1 cellular context compared by ENCODE assay signal in genomic region chr5:142024771-142025304, GRCh38.
TF ChIP-seq lines count a peak whose summit lies in the region.

No MANE protein-coding gene starts in this region.

TF ChIP-seq in HepG2, 621 proteins besides CTCF, POLR2A, EP300 and RAD21 (continued from another document and continues in another):
- TF ChIP-seq, protein P1, sequence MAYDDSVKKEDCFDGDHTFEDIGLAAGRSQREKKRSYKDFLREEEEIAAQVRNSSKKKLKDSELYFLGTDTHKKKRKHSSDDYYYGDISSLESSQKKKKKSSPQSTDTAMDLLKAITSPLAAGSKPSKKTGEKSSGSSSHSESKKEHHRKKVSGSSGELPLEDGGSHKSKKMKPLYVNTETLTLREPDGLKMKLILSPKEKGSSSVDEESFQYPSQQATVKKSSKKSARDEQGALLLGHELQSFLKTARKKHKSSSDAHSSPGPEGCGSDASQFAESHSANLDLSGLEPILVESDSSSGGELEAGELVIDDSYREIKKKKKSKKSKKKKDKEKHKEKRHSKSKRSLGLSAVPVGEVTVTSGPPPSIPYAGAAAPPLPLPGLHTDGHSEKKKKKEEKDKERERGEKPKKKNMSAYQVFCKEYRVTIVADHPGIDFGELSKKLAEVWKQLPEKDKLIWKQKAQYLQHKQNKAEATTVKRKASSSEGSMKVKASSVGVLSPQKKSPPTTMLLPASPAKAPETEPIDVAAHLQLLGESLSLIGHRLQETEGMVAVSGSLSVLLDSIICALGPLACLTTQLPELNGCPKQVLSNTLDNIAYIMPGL (CRISPR knock-in tag; IDR thresholded peaks at IDR 0.05; ENCODE audit: borderline replicate concordance in 1 of 2, low read depth in 1 of 2) = 0 out of 4 replicates have a peak, but pooled peaks of 1 of the 2 experiments have one; percentile 19
- no peak; the same call in 1 of the 2 replicates for TF ChIP-seq PAXIP1 (CRISPR knock-in tag; conservative IDR thresholded peaks at IDR 0.05)
- TF ChIP-seq THAP11 (CRISPR knock-in tag; IDR thresholded peaks at IDR 0.05) = peak; percentile 50
- TF ChIP-seq ZBTB2 (CRISPR knock-in tag; IDR thresholded peaks at IDR 0.05; ENCODE audit: low read depth) = no peak
- TF ChIP-seq ZMYM4 (CRISPR knock-in tag; IDR thresholded peaks at IDR 0.05) = peak; percentile 88
- 0 out of 2 replicates have a peak, but pooled peaks have one; percentile 35 for TF ChIP-seq TAF1 (CRISPR knock-in tag; IDR thresholded peaks at IDR 0.05)
- TF ChIP-seq, protein P2, sequence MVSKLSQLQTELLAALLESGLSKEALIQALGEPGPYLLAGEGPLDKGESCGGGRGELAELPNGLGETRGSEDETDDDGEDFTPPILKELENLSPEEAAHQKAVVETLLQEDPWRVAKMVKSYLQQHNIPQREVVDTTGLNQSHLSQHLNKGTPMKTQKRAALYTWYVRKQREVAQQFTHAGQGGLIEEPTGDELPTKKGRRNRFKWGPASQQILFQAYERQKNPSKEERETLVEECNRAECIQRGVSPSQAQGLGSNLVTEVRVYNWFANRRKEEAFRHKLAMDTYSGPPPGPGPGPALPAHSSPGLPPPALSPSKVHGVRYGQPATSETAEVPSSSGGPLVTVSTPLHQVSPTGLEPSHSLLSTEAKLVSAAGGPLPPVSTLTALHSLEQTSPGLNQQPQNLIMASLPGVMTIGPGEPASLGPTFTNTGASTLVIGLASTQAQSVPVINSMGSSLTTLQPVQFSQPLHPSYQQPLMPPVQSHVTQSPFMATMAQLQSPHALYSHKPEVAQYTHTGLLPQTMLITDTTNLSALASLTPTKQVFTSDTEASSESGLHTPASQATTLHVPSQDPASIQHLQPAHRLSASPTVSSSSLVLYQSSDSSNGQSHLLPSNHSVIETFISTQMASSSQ (IDR thresholded peaks at IDR 0.05; ENCODE audit: low read depth) = no peak
- TF ChIP-seq, protein P2 (CRISPR knock-in tag; IDR thresholded peaks at IDR 0.05; ENCODE audit: borderline replicate concordance) = no peak
- TF ChIP-seq ZNF350 (CRISPR knock-in tag; IDR thresholded peaks at IDR 0.05; ENCODE audit: borderline replicate concordance, low read depth) = 0 out of 2 replicates have a peak, but pooled peaks have one; percentile 27
- peak; percentile 39; the same call in 1 of the 2 replicates for TF ChIP-seq REPIN1 (CRISPR knock-in tag; IDR thresholded peaks at IDR 0.05; ENCODE audit: borderline replicate concordance, low read depth)
- no peak for TF ChIP-seq FOXK1 (CRISPR knock-in tag; IDR thresholded peaks at IDR 0.05; ENCODE audit: borderline replicate concordance, low read depth)
- TF ChIP-seq SOX6 (IDR thresholded peaks at IDR 0.05) = no peak
- peak; percentile 17; the same call in 1 of the 2 replicates for TF ChIP-seq SOX6 (CRISPR knock-in tag; IDR thresholded peaks at IDR 0.05)
- TF ChIP-seq, protein P3, sequence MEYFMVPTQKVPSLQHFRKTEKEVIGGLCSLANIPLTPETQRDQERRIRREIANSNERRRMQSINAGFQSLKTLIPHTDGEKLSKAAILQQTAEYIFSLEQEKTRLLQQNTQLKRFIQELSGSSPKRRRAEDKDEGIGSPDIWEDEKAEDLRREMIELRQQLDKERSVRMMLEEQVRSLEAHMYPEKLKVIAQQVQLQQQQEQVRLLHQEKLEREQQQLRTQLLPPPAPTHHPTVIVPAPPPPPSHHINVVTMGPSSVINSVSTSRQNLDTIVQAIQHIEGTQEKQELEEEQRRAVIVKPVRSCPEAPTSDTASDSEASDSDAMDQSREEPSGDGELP (IDR thresholded peaks at IDR 0.05; ENCODE audit: borderline replicate concordance, low read depth) = 0 out of 2 replicates have a peak, but pooled peaks have one; percentile 27
- 0 out of 2 replicates have a peak, but pooled peaks have one; percentile 58 for TF ChIP-seq HOXA5 (CRISPR knock-in tag; IDR thresholded peaks at IDR 0.05)
- peak; percentile 48; the same call in 1 of the 2 replicates for TF ChIP-seq SALL1 (CRISPR knock-in tag; IDR thresholded peaks at IDR 0.05)
- no peak for TF ChIP-seq ZNF430 (CRISPR knock-in tag; IDR thresholded peaks at IDR 0.05)
- no peak for TF ChIP-seq DMTF1 (CRISPR knock-in tag; IDR thresholded peaks at IDR 0.05)
- peak; percentile 44; the same call in 1 of the 2 replicates for TF ChIP-seq ZNF232 (CRISPR knock-in tag; IDR thresholded peaks at IDR 0.05; ENCODE audit: borderline replicate concordance)
- peak; percentile 64; the same call in 1 of the 2 replicates for TF ChIP-seq LCORL (IDR thresholded peaks at IDR 0.05)
- peak; percentile 64; the same call in 1 of the 2 replicates for TF ChIP-seq LCORL (CRISPR knock-in tag; IDR thresholded peaks at IDR 0.05)
- no peak for TF ChIP-seq XBP1 (CRISPR knock-in tag; IDR thresholded peaks at IDR 0.05)
- no peak for TF ChIP-seq HCFC1 (IDR thresholded peaks at IDR 0.05; ENCODE audit: low read depth, low read length)
- TF ChIP-seq SP2 (CRISPR knock-in tag; IDR thresholded peaks at IDR 0.05) = peak; percentile 50; the same call in 1 of the 2 replicates
- TF ChIP-seq PPARG (CRISPR knock-in tag; conservative IDR thresholded peaks at IDR 0.05) = no peak
- TF ChIP-seq, protein P4, sequence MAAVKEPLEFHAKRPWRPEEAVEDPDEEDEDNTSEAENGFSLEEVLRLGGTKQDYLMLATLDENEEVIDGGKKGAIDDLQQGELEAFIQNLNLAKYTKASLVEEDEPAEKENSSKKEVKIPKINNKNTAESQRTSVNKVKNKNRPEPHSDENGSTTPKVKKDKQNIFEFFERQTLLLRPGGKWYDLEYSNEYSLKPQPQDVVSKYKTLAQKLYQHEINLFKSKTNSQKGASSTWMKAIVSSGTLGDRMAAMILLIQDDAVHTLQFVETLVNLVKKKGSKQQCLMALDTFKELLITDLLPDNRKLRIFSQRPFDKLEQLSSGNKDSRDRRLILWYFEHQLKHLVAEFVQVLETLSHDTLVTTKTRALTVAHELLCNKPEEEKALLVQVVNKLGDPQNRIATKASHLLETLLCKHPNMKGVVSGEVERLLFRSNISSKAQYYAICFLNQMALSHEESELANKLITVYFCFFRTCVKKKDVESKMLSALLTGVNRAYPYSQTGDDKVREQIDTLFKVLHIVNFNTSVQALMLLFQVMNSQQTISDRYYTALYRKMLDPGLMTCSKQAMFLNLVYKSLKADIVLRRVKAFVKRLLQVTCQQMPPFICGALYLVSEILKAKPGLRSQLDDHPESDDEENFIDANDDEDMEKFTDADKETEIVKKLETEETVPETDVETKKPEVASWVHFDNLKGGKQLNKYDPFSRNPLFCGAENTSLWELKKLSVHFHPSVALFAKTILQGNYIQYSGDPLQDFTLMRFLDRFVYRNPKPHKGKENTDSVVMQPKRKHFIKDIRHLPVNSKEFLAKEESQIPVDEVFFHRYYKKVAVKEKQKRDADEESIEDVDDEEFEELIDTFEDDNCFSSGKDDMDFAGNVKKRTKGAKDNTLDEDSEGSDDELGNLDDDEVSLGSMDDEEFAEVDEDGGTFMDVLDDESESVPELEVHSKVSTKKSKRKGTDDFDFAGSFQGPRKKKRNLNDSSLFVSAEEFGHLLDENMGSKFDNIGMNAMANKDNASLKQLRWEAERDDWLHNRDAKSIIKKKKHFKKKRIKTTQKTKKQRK (IDR thresholded peaks at IDR 0.05; ENCODE audit: low read length) = no peak
- no peak for TF ChIP-seq RARA (CRISPR knock-in tag; IDR thresholded peaks at IDR 0.05)
- 0 out of 2 replicates have a peak, but pooled peaks have one; percentile 45 for TF ChIP-seq TGIF2 (CRISPR knock-in tag; IDR thresholded peaks at IDR 0.05)
- TF ChIP-seq ZFAT (CRISPR knock-in tag; conservative IDR thresholded peaks at IDR 0.05) = 0 out of 2 replicates have a peak, but pooled peaks have one; percentile 37
- peak; percentile 47; the same call in 1 of the 2 replicates for TF ChIP-seq ZNF292 (CRISPR knock-in tag; IDR thresholded peaks at IDR 0.05; ENCODE audit: borderline replicate concordance, low read depth)
- TF ChIP-seq ZNF792 (CRISPR knock-in tag; IDR thresholded peaks at IDR 0.05) = 0 out of 2 replicates have a peak, but pooled peaks have one; percentile 34
- peak; percentile 81 for TF ChIP-seq ZFP90 (CRISPR knock-in tag; IDR thresholded peaks at IDR 0.05; ENCODE audit: borderline replicate concordance)
- no peak for TF ChIP-seq ZFYVE20 (CRISPR knock-in tag; IDR thresholded peaks at IDR 0.05; ENCODE audit: borderline replicate concordance, low read depth)
- TF ChIP-seq MYPOP (CRISPR knock-in tag; IDR thresholded peaks at IDR 0.05) = peak; percentile 71; the same call in 1 of the 2 replicates
